ENCODE assay signal across 20 cellular contexts in the genomic region with DNA sequence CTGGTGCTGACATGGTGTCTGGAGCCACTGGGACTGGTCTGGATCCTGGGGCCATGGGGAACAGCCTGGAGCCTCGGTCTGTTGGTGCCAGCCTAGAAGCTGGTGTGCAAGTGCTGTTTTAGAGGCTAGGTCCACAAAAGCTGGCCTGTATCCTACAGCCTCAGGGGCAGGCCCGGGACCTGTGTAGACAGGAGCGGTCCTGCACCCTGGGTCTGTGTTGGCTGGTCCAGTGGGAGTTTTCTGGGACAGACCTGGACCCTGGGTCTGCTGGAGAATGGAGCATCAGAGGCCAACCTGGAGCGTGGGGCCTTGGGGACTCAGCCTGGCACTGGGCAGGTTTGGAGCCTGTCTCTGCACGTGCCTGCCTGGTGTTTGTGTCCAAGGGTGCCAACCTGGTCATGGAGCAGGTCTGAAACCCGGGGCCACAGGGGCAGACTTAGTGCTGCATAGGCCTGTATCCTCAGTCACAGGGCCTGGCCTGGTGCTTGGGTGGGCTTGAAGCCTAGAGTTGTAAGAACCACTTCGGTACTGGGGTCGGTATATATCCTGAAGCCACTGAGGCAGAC.
"Had no signal": no experiment of that assay in that cellular context is flagged by ENCODE, and none has a peak within 500 bp of the region (broad histone marks: within the 10 kb centered on the region; RNA-seq: fewer than 3 reads in every experiment).

No MANE protein-coding gene starts in this region.

- H3K27me3 ChIP-seq: esophagus muscularis mucosa had no signal

- H3K27ac ChIP-seq: esophagus muscularis mucosa had no signal

- H3K9me3 Mint-ChIP-seq: activated naive CD4-positive, alpha-beta T cell treated with anti-CD3 and anti-CD28 coated beads for 36 hours; activated T-cell treated with anti-CD3 and anti-CD28 coated beads, Interleukin-2, amount 50 U/mL, for 4 hours; activated T-helper 2 cell treated with anti-CD3 and anti-CD28 coated beads, Interferon-gamma antibody, Interleukin-2, Interleukin-4, amounts not matched to agents 10 μg/mL and 5 μg/mL and 100 μg/mL, durations not matched to agents 14 hours and 24 hours and 36 hours; effector memory CD8-positive, alpha-beta T cell; WTC11 had no signal

- H3K36me3 ChIP-seq: esophagus muscularis mucosa had no signal

- H3K4me3 Mint-ChIP-seq: activated CD4-positive, alpha-beta T cell treated with anti-CD3 and anti-CD28 coated beads for 36 hours; activated naive CD4-positive, alpha-beta T cell treated with anti-CD3 and anti-CD28 coated beads for 36 hours; activated T-cell treated with anti-CD3 and anti-CD28 coated beads, Interleukin-2, amount 50 U/mL, for 4 hours; brain; effector memory CD8-positive, alpha-beta T cell; memory B cell; WTC11 had no signal

- H3K9me3 ChIP-seq: esophagus muscularis mucosa had no signal

- H3K4me3 ChIP-seq: esophagus muscularis mucosa had no signal

- DNase-seq: activated CD4-positive, alpha-beta T cell treated with anti-CD3 and anti-CD28 coated beads for 36 hours; activated CD4-positive, alpha-beta T cell treated with anti-CD3 and anti-CD28 coated beads, Interleukin-2, amount 50 U/mL, for 4 hours; activated CD8-positive, alpha-beta memory T cell treated with anti-CD3 and anti-CD28 coated beads for 24 hours; activated CD8-positive, alpha-beta memory T cell treated with anti-CD3 and anti-CD28 coated beads, Interleukin-2, amount 50 U/mL, for 4 hours; activated naive CD4-positive, alpha-beta T cell treated with anti-CD3 and anti-CD28 coated beads for 36 hours; activated T-cell treated with anti-CD3 and anti-CD28 coated beads, Interleukin-2, amount 50 U/mL, for 4 hours; dermis blood vessel endothelial cell; effector memory CD8-positive, alpha-beta T cell; hypothalamus; occipital lobe; retina; stimulated activated CD4-positive, alpha-beta T cell treated with anti-CD3 and anti-CD28 coated beads, Interleukin-4, amount 100 ng/mL, for 1 hour; stimulated activated naive CD4-positive, alpha-beta T cell; T-helper 9 cell had no signal

- H3K27ac Mint-ChIP-seq: activated CD4-positive, alpha-beta T cell treated with anti-CD3 and anti-CD28 coated beads for 36 hours; activated naive CD4-positive, alpha-beta T cell treated with anti-CD3 and anti-CD28 coated beads for 36 hours; activated T-helper 2 cell treated with anti-CD3 and anti-CD28 coated beads, Interferon-gamma antibody, Interleukin-2, Interleukin-4, amounts not matched to agents 10 μg/mL and 5 μg/mL and 100 μg/mL, durations not matched to agents 14 hours and 24 hours and 36 hours; brain; effector memory CD8-positive, alpha-beta T cell; memory B cell; WTC11 had no signal

- H3K36me3 Mint-ChIP-seq: WTC11 had no signal

- H3K27me3 Mint-ChIP-seq: activated CD4-positive, alpha-beta T cell treated with anti-CD3 and anti-CD28 coated beads for 36 hours; brain; effector memory CD8-positive, alpha-beta T cell; memory B cell; progenitor cell of endocrine pancreas had no signal

- ATAC-seq: activated CD4-positive, alpha-beta T cell treated with anti-CD3 and anti-CD28 coated beads for 36 hours; activated T-cell treated with anti-CD3 and anti-CD28 coated beads, Interleukin-2, amount 50 U/mL, for 4 hours; effector memory CD8-positive, alpha-beta T cell; WTC11 had no signal
